ENCODE assay signal across 8 cellular contexts in the genomic region with DNA sequence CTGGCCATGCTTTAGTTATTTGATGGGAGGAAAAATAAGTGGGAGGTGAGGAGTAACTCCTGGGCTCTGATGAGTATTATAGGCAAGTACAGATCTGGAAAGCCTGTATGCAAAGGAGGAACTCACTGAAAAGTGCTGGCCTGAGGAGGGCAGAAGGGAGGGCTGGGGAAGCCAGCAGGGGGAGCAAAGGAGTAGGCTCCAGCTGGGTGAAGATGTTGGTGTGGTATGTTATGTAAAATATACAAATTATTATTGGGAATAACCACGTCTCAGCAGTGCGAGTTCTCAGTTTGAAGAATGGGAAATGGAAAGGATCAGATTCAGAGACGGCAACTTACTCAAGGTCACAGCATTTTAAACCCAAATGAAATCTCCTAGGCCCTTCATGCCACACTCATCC. TPM values are rescaled to one million over a fixed set of nuclear protein-coding genes. Genes with fewer than 3 reads are reported as not detected.
A peak's percentile ranks its signal among the peaks of the same experiment; 100 is the strongest.
DNase-seq lines count a peak whose midpoint lies in the region; ATAC-seq and TF ChIP-seq lines count a peak whose summit lies in the region.
"Not testable (repeated sequence)": the region's sequence is repeated elsewhere in the genome, so short reads cannot be mapped to it uniquely, and the experiment has no call there.

No MANE protein-coding gene starts in this region.

- H2AFZ ChIP-seq in smooth muscle cell (ENCODE audit: low read depth) = not testable (repeated sequence)

- 55% methylated on average over 3 of the region's 3 CpGs for WGBS in right lobe of liver (ENCODE audit: insufficient coverage, low coverage, low lambda C conversion rate, missing lambda C conversion rate)
- WGBS in smooth muscle cell (ENCODE audit: low lambda C conversion rate) = 85% methylated on average over 3 of the region's 3 CpGs
- WGBS in transverse colon (ENCODE audit: low coverage in 1 of 2), 2 donors = 35 to 47% methylated on average over 3 of the region's 3 CpGs

- DNase-seq in D341Med (ENCODE audit: low spot score) (peak; percentile 2), fibroblast of gingiva (ENCODE audit: low read depth) (peak; percentile 36), right lobe of liver (peak in 2 of 3 donors; percentile 57 to 58), transverse colon (peak; percentile 64)
- DNase-seq in LNCaP clone FGC (ENCODE audit: low read depth); smooth muscle cell (lab: John Stamatoyannopoulos, UW; ENCODE audit: unreplicated experiment): not testable (repeated sequence)
- peak; percentile 79 for DNase-seq in activated CD4-positive, alpha-beta T cell treated with anti-CD3 and anti-CD28 coated beads for 36 hours
- DNase-seq in activated naive CD8-positive, alpha-beta T cell treated with anti-CD3 and anti-CD28 coated beads, Interleukin-2, amount 50 U/mL, for 16 hours (ENCODE audit: low read depth, low spot score) = peak; percentile 35

- not testable (repeated sequence) for H3K27me3 ChIP-seq in right lobe of liver; smooth muscle cell (ENCODE audit: low read depth); transverse colon

- ATAC-seq in activated CD4-positive, alpha-beta T cell treated with anti-CD3 and anti-CD28 coated beads for 36 hours; right lobe of liver: not testable (repeated sequence)

- H3K4me3 Mint-ChIP-seq in activated CD4-positive, alpha-beta T cell treated with anti-CD3 and anti-CD28 coated beads for 36 hours = not testable (repeated sequence)

- H4K20me1 ChIP-seq in smooth muscle cell (ENCODE audit: low read depth) = not testable (repeated sequence)

- CTCF ChIA-PET in activated CD4-positive, alpha-beta T cell treated with anti-CD3 and anti-CD28 coated beads for 36 hours (lab: Charles Lee) = not testable (repeated sequence)

- not testable (repeated sequence) for H3K27ac ChIP-seq in right lobe of liver; smooth muscle cell (ENCODE audit: low read depth); transverse colon

- intact Hi-C loops in activated CD4-positive, alpha-beta T cell treated with anti-CD3 and anti-CD28 coated beads for 36 hours (cut with DNase I, micrococcal nuclease); right lobe of liver (cut with DNase I); transverse colon (cut with DNase I; ENCODE audit: low total_unique reads): not testable (repeated sequence)

- H3K9ac ChIP-seq in smooth muscle cell (ENCODE audit: low read depth) = not testable (repeated sequence)

- not testable (repeated sequence) for H3K9me3 ChIP-seq in right lobe of liver; smooth muscle cell (replicated peaks; ENCODE audit: low read depth); transverse colon

- H3K9me3 Mint-ChIP-seq in activated CD4-positive, alpha-beta T cell treated with anti-CD3 and anti-CD28 coated beads for 36 hours (ENCODE audit: low read depth) = not testable (repeated sequence)

- POLR2A ChIA-PET in activated CD4-positive, alpha-beta T cell treated with anti-CD3 and anti-CD28 coated beads for 36 hours (lab: Charles Lee) = not testable (repeated sequence)

- TF ChIP-seq CTCF in LNCaP clone FGC (IDR thresholded peaks at IDR 0.05; ENCODE audit: control insufficient read depth, extremely low read depth, insufficient read depth) = peak; percentile 57
- peak in 3 of 4 donors; percentile 47 to 58 (median 54) for TF ChIP-seq CTCF in right lobe of liver (IDR thresholded peaks at IDR 0.05)
- peak; percentile 49 for TF ChIP-seq CTCF in smooth muscle cell (IDR thresholded peaks at IDR 0.05; ENCODE audit: borderline replicate concordance, insufficient read depth, poor library complexity, severe bottlenecking)
- peak; percentile 16 to 54 (median 35) for TF ChIP-seq CTCF in transverse colon (IDR thresholded peaks at IDR 0.05)

- H3K4me2 ChIP-seq in smooth muscle cell = not testable (repeated sequence)

- H3K79me2 ChIP-seq in smooth muscle cell (ENCODE audit: low read depth) = peaks cover 16% of the 10 kb centered on the region

- not testable (repeated sequence) for TF ChIP-seq EP300 in transverse colon (IDR thresholded peaks at IDR 0.05; ENCODE audit: low read depth)

- not testable (repeated sequence) for H3K27ac Mint-ChIP-seq in activated CD4-positive, alpha-beta T cell treated with anti-CD3 and anti-CD28 coated beads for 36 hours

- not testable (repeated sequence) for H3K4me1 ChIP-seq in right lobe of liver
- peaks cover 16% of the 10 kb centered on the region for H3K4me1 ChIP-seq in smooth muscle cell (ENCODE audit: low read depth)
- H3K4me1 ChIP-seq in transverse colon = peaks cover 4 to 18% (median 11%) of the 10 kb centered on the region in 4 donors

- not testable (repeated sequence) for H3K4me3 ChIP-seq in LNCaP clone FGC (ENCODE audit: low read depth, low read length); right lobe of liver; smooth muscle cell; transverse colon

- not testable (repeated sequence) for H3K36me3 Mint-ChIP-seq in activated CD4-positive, alpha-beta T cell treated with anti-CD3 and anti-CD28 coated beads for 36 hours (ENCODE audit: low read depth)

- in situ Hi-C loops in transverse colon (cut with MboI; ENCODE audit: low pct_ligation_motif_present in 1 of 4, low pct_unique_long_range_greater_than_20kb in 1 of 4, low sequenced_read_pairs in 3 of 4) = not testable (repeated sequence)

- not testable (repeated sequence) for H3F3A ChIP-seq in smooth muscle cell (ENCODE audit: low read depth)

- not testable (repeated sequence) for H3K36me3 ChIP-seq in right lobe of liver; smooth muscle cell (ENCODE audit: low read depth); transverse colon

- H3K27me3 Mint-ChIP-seq in activated CD4-positive, alpha-beta T cell treated with anti-CD3 and anti-CD28 coated beads for 36 hours = not testable (repeated sequence)

- H3K4me1 Mint-ChIP-seq in activated CD4-positive, alpha-beta T cell treated with anti-CD3 and anti-CD28 coated beads for 36 hours = peaks cover 31% of the 10 kb centered on the region

- not testable (repeated sequence) for TF ChIP-seq POLR2A in right lobe of liver (IDR thresholded peaks at IDR 0.05); transverse colon (IDR thresholded peaks at IDR 0.05)

RNA-seq across cellular contexts. Expression of a gene that starts 39.9 kb away (rescaled TPM):
- 10 to 100 TPM; 12.3 to 16.0 TPM for total RNA-seq in activated CD4-positive, alpha-beta T cell treated with anti-CD3 and anti-CD28 coated beads for 36 hours
- total RNA-seq in right lobe of liver (10 to 100 TPM in 2 of 6 experiments, 1 to 10 TPM in 3, under 1 TPM in 1; 0.92 to 11.0 (median 6.9) TPM), smooth muscle cell (11.3 and 13.5 TPM in 2 replicates), transverse colon (10 to 100 TPM; 13.5 to 44.8 (median 16.6) TPM)
- polyA plus RNA-seq in smooth muscle cell = 10.9 and 11.8 TPM in 2 replicates
